In genomic region chr17:80475949-80476876, GRCh38 we compare ENCODE assay signal across 8 cellular contexts. TPM values are rescaled to one million over a fixed set of nuclear protein-coding genes. Genes with fewer than 3 reads are reported as not detected.
DNase-seq lines count a peak whose midpoint lies in the region; ATAC-seq, FAIRE-seq and TF ChIP-seq lines count a peak whose summit lies in the region.

A gene with protein sequence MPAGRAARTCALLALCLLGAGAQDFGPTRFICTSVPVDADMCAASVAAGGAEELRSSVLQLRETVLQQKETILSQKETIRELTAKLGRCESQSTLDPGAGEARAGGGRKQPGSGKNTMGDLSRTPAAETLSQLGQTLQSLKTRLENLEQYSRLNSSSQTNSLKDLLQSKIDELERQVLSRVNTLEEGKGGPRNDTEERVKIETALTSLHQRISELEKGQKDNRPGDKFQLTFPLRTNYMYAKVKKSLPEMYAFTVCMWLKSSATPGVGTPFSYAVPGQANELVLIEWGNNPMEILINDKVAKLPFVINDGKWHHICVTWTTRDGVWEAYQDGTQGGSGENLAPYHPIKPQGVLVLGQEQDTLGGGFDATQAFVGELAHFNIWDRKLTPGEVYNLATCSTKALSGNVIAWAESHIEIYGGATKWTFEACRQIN (minus strand): TSS chr17:80476607. CDS start chr17:80476446, 161 bp downstream.

- H3K4me3 ChIP-seq in pancreas = peak within 1 kb of the TSS in 2 of 4 donors; percentile 21 to 40

- H3K27me3 ChIP-seq in pancreas = peaks cover 0 to 43% (median 10%) of the 10 kb centered on the region in 4 donors

- H3K27me3 Mint-ChIP-seq in activated naive CD4-positive, alpha-beta T cell treated with anti-CD3 and anti-CD28 coated beads for 36 hours (ENCODE audit: low read depth) = peaks cover 47% of the 10 kb centered on the region
- H3K27me3 Mint-ChIP-seq in T-cell = peaks cover 42 to 67% of the 10 kb centered on the region in 2 donors

- H3K4me1 Mint-ChIP-seq in activated naive CD4-positive, alpha-beta T cell treated with anti-CD3 and anti-CD28 coated beads for 36 hours (ENCODE audit: low read depth) = peaks cover 22% of the 10 kb centered on the region
- H3K4me1 Mint-ChIP-seq in T-cell = peaks cover 26 to 34% (median 30%) of the 10 kb centered on the region in 3 donors

- intact Hi-C loops in activated naive CD4-positive, alpha-beta T cell treated with anti-CD3 and anti-CD28 coated beads for 36 hours (cut with micrococcal nuclease) = loop anchor here (2.0 to 10.0 kb wide), 3 partner anchors 49 to 309 kb away; no protein-coding TSS in a partner anchor
- intact Hi-C loops in pancreas (cut with DNase I) = no loop called here

- DNase-seq in activated naive CD4-positive, alpha-beta T cell treated with anti-CD3 and anti-CD28 coated beads for 36 hours = no peak
- no peak for DNase-seq in activated naive CD4-positive, alpha-beta T cell treated with Interleukin-2 at 50 U/mL for 16 hours
- peak in 2 of 34 experiments; percentile 15 to 19 for DNase-seq in T-cell
- peak in 2 of 6 donors; percentile 71 to 76 for DNase-seq in pancreas
- DNase-seq in NCI-H2107 (lab: John Stamatoyannopoulos, UW) = no peak

- TF ChIP-seq CTCF in pancreas (IDR thresholded peaks at IDR 0.05) = no peak

- POLR2A ChIA-PET in T-cell (lab: Charles Lee) = interaction anchor here in 1 of 2 donors (0.6 kb wide), 1 partner anchor 20 kb away, joined by 3 read pairs; no protein-coding TSS in a partner anchor

- peaks cover 5 to 23% (median 12%) of the 10 kb centered on the region in 3 donors for H3K4me1 ChIP-seq in pancreas

- no peaks in the 10 kb centered on the region for H3K36me3 ChIP-seq in pancreas

- CTCF ChIA-PET in activated naive CD4-positive, alpha-beta T cell treated with anti-CD3 and anti-CD28 coated beads for 36 hours (lab: Charles Lee) = interaction anchor here (0.7 to 1.7 kb wide), 4 partner anchors 8 to 423 kb away, joined by 3 to 5 read pairs (median 4); no protein-coding TSS in a partner anchor
- CTCF ChIA-PET in T-cell (lab: Charles Lee) = no interaction called here

- no peaks in the 10 kb centered on the region for H3K9me3 ChIP-seq in pancreas

- ATAC-seq in T-cell (replicated peaks in 1 of 4) (peak; percentile 22 to 36 (median 26)), esophagus mucosa (peak; percentile 25), pancreas (peak; percentile 34 to 79 (median 70)), HG02870 (IDR thresholded peaks at IDR 0.05; ENCODE audit: unreplicated experiment) (no peak), HG03457 (IDR thresholded peaks at IDR 0.05; ENCODE audit: unreplicated experiment) (no peak)

- H3K36me3 Mint-ChIP-seq in activated naive CD4-positive, alpha-beta T cell treated with anti-CD3 and anti-CD28 coated beads for 36 hours (ENCODE audit: low read depth) = no peaks in the 10 kb centered on the region
- H3K36me3 Mint-ChIP-seq in T-cell = no peaks in the 10 kb centered on the region

- no peak within 1 kb of the TSS for H3K27ac ChIP-seq in pancreas

- FAIRE-seq in pancreas (lab: Jason Lieb, UNC) = no peak

- no peak within 1 kb of the TSS for H3K27ac Mint-ChIP-seq in activated naive CD4-positive, alpha-beta T cell treated with anti-CD3 and anti-CD28 coated beads for 36 hours
- H3K27ac Mint-ChIP-seq in T-cell = no peak within 1 kb of the TSS

- H3K4me3 Mint-ChIP-seq in activated naive CD4-positive, alpha-beta T cell treated with anti-CD3 and anti-CD28 coated beads for 36 hours = peak within 1 kb of the TSS; percentile 71
- H3K4me3 Mint-ChIP-seq in T-cell = peak within 1 kb of the TSS; percentile 69 to 78 (median 69)

- 1% methylated on average over 99 to 133 of the region's 133 CpGs for WGBS in pancreas, 2 donors

- H3K9me3 Mint-ChIP-seq in activated naive CD4-positive, alpha-beta T cell treated with anti-CD3 and anti-CD28 coated beads for 36 hours = no peaks in the 10 kb centered on the region
- no peaks in the 10 kb centered on the region for H3K9me3 Mint-ChIP-seq in T-cell

RNA-seq across cellular contexts. Expression of the gene that starts here (rescaled TPM):
- total RNA-seq in activated naive CD4-positive, alpha-beta T cell treated with anti-CD3 and anti-CD28 coated beads for 36 hours = 10 to 100 TPM; 10.4 to 10.7 TPM
- under 1 TPM; 0.13 to 0.67 (median 0.33) TPM for total RNA-seq in T-cell
- total RNA-seq in esophagus mucosa = not detected
- 1 to 10 TPM in 1 of 6 donors, under 1 TPM in 4, not detected in 1; 0.04 to 1.1 (median 0.23) TPM for total RNA-seq in pancreas
- polyA plus RNA-seq in pancreas = under 1 TPM; 0.05 to 0.19 TPM

Comparison
In these comparisons a context has a peak if more than half of its experiments do, and no peak if none do; other contexts are left out.
1. RNA of the gene that starts here (total RNA-seq): 10.4 to 10.7 TPM in activated naive CD4-positive, alpha-beta T cell treated with anti-CD3 and anti-CD28 coated beads for 36 hours; 0.13 to 0.67 TPM in T-cell, 0.04 to 1.1 TPM in pancreas and not detected in esophagus mucosa (single experiment); every median in the first group is over 4 times any median in the second.
2. Peak in ATAC-seq in T-cell; RNA of the gene not detected or under 1 TPM.
3. Peak in ATAC-seq in esophagus mucosa; RNA of the gene not detected or under 1 TPM.
4. ATAC-seq: peak in pancreas (4 of 4); none in HG02870 (single experiment) and HG03457 (single experiment).